ENCODE assay signal across 8 cellular contexts in genomic region chr19:47107201-47107952, GRCh38.
DNase-seq lines count a peak whose midpoint lies in the region; ATAC-seq lines count a peak whose summit lies in the region.

No MANE protein-coding gene starts in this region.

- no peak for ATAC-seq in GM18870 (IDR thresholded peaks at IDR 0.05; ENCODE audit: unreplicated experiment)
- ATAC-seq in GM18873 (IDR thresholded peaks at IDR 0.05; ENCODE audit: low FRiP score, unreplicated experiment): no peak
- no peak for ATAC-seq in HG03432 (IDR thresholded peaks at IDR 0.05; ENCODE audit: unreplicated experiment)

- peaks cover 36% of the 10 kb centered on the region for H3K36me3 Mint-ChIP-seq in T-helper 1 cell treated with Interleukin-12 subunit alpha and Interleukin-12 subunit beta and Interleukin-4 antibody, amounts not matched to agents 30 μg/mL and 1 μg/mL, for 36 hours (ENCODE audit: low read depth)

- H3K27ac ChIP-seq in cingulate gyrus (ENCODE audit: low read depth, low read length) (peak overlapping the region; percentile 73), muscle layer of duodenum (ENCODE audit: low read length) (peak overlapping the region; percentile 99)

- no peaks in the 10 kb centered on the region for H3K9me3 ChIP-seq in muscle layer of duodenum (ENCODE audit: control insufficient read depth in 1 of 2, low read length in 2 of 2)
- no peaks in the 10 kb centered on the region for H3K9me3 ChIP-seq in HAP-1

- H3K9me3 Mint-ChIP-seq in T-helper 1 cell treated with Interleukin-12 subunit alpha and Interleukin-12 subunit beta and Interleukin-4 antibody, amounts not matched to agents 30 μg/mL and 1 μg/mL, for 36 hours: no peaks in the 10 kb centered on the region

- H3K4me1 ChIP-seq in muscle layer of duodenum (ENCODE audit: control insufficient read depth in 1 of 2, insufficient read depth in 2 of 2, low read length in 2 of 2) (peaks cover 32 to 68% of the 10 kb centered on the region in 2 donors), HAP-1 (peaks cover 17% of the 10 kb centered on the region)

- H3K4me3 ChIP-seq in muscle layer of duodenum (ENCODE audit: low read depth in 1 of 2, low read length in 2 of 2) (peak overlapping the region in 1 of 2 donors; percentile 16), HAP-1 (no peak overlapping the region)

- H3K4me3 Mint-ChIP-seq in T-helper 1 cell treated with Interleukin-12 subunit alpha and Interleukin-12 subunit beta and Interleukin-4 antibody, amounts not matched to agents 30 μg/mL and 1 μg/mL, for 36 hours: peak overlapping the region; percentile 62

- H3K27ac Mint-ChIP-seq in T-helper 1 cell treated with Interleukin-12 subunit alpha and Interleukin-12 subunit beta and Interleukin-4 antibody, amounts not matched to agents 30 μg/mL and 1 μg/mL, for 36 hours: peak overlapping the region; percentile 96

- H3K4me1 Mint-ChIP-seq in T-helper 1 cell treated with Interleukin-12 subunit alpha and Interleukin-12 subunit beta and Interleukin-4 antibody, amounts not matched to agents 30 μg/mL and 1 μg/mL, for 36 hours (ENCODE audit: low read depth): peaks cover 53% of the 10 kb centered on the region

- H3K36me3 ChIP-seq in muscle layer of duodenum (ENCODE audit: control insufficient read depth in 1 of 2, insufficient read depth in 2 of 2, low read length in 2 of 2) (peaks cover 0 to 17% of the 10 kb centered on the region in 2 donors), HAP-1 (replicated peaks) (no peaks in the 10 kb centered on the region; the same call in 1 of the 2 replicates)

- in situ Hi-C loops in HAP-1 (cut with MboI; ENCODE audit: low sequenced_read_pairs): no loop called here

- H3K27me3 Mint-ChIP-seq in T-helper 1 cell treated with Interleukin-12 subunit alpha and Interleukin-12 subunit beta and Interleukin-4 antibody, amounts not matched to agents 30 μg/mL and 1 μg/mL, for 36 hours (ENCODE audit: low read depth): no peaks in the 10 kb centered on the region

- peak; percentile 36 for DNase-seq in EL
- DNase-seq in HAP-1 (ENCODE audit: low spot score in 2 of 2): no peak

- H3K27me3 ChIP-seq in muscle layer of duodenum (ENCODE audit: low read depth, low read length) (no peaks in the 10 kb centered on the region), HAP-1 (ENCODE audit: low read depth) (no peaks in the 10 kb centered on the region)
